ENCODE assay signal across 1 cellular context in genomic region chr18:9575558-9575957, GRCh38.
TF ChIP-seq lines count a peak whose summit lies in the region.

No MANE protein-coding gene starts in this region.

TF ChIP-seq in HepG2, 621 proteins besides CTCF, POLR2A, EP300 and RAD21 (continued from another document and continues in another):
- TF ChIP-seq, protein P1, sequence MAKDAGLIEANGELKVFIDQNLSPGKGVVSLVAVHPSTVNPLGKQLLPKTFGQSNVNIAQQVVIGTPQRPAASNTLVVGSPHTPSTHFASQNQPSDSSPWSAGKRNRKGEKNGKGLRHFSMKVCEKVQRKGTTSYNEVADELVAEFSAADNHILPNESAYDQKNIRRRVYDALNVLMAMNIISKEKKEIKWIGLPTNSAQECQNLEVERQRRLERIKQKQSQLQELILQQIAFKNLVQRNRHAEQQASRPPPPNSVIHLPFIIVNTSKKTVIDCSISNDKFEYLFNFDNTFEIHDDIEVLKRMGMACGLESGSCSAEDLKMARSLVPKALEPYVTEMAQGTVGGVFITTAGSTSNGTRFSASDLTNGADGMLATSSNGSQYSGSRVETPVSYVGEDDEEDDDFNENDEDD (CRISPR knock-in tag; IDR thresholded peaks at IDR 0.05; ENCODE audit: borderline replicate concordance): no peak; the same call in 1 of the 2 replicates
- TF ChIP-seq CHD2 (IDR thresholded peaks at IDR 0.05; ENCODE audit: low read depth, low read length) (no peak), ATF6 (CRISPR knock-in tag; conservative IDR thresholded peaks at IDR 0.05) (no peak), RBFOX2 (IDR thresholded peaks at IDR 0.05; ENCODE audit: low read depth, low read length) (no peak), SIN3A (IDR thresholded peaks at IDR 0.05; ENCODE audit: borderline replicate concordance, low read depth, low read length) (no peak), DNMT3B (CRISPR knock-in tag; conservative IDR thresholded peaks at IDR 0.05) (no peak), ZNF282 (IDR thresholded peaks at IDR 0.05; ENCODE audit: partially characterized antibody) (no peak), MED13 (CRISPR knock-in tag; IDR thresholded peaks at IDR 0.05) (no peak), ZFP62 (CRISPR knock-in tag; IDR thresholded peaks at IDR 0.05) (no peak), HMG20B (CRISPR knock-in tag; conservative IDR thresholded peaks at IDR 0.05) (no peak), PAF1 (CRISPR knock-in tag; IDR thresholded peaks at IDR 0.05) (no peak), ZSCAN30 (CRISPR knock-in tag; IDR thresholded peaks at IDR 0.05) (no peak), ZNF3 (CRISPR knock-in tag; IDR thresholded peaks at IDR 0.05) (no peak), ZBTB38 (CRISPR knock-in tag; IDR thresholded peaks at IDR 0.05) (no peak), ZNF337 (CRISPR knock-in tag; IDR thresholded peaks at IDR 0.05; ENCODE audit: borderline replicate concordance, low read depth) (no peak), SRF (IDR thresholded peaks at IDR 0.05; ENCODE audit: low read depth, low read length) (no peak), ZNF615 (CRISPR knock-in tag; IDR thresholded peaks at IDR 0.05; ENCODE audit: borderline replicate concordance) (no peak), ATF7-NPFF (CRISPR knock-in tag; IDR thresholded peaks at IDR 0.05; ENCODE audit: low read depth) (no peak), ISX (CRISPR knock-in tag; conservative IDR thresholded peaks at IDR 0.05) (no peak), SNRNP70 (IDR thresholded peaks at IDR 0.05; ENCODE audit: low read depth, low read length) (no peak), ZNF318 (CRISPR knock-in tag; IDR thresholded peaks at IDR 0.05) (no peak), CBX2 (IDR thresholded peaks at IDR 0.05; ENCODE audit: low read depth, low read length) (no peak), CBX2 (CRISPR knock-in tag; IDR thresholded peaks at IDR 0.05; ENCODE audit: low read depth) (no peak), TARDBP (CRISPR knock-in tag; IDR thresholded peaks at IDR 0.05) (peak; percentile 78; the same call in 1 of the 2 replicates), TBX2 (CRISPR knock-in tag; IDR thresholded peaks at IDR 0.05; ENCODE audit: borderline replicate concordance) (no peak), GATAD2A (CRISPR knock-in tag; IDR thresholded peaks at IDR 0.05) (peak; percentile 86), ZNF746 (CRISPR knock-in tag; IDR thresholded peaks at IDR 0.05) (no peak)
- TF ChIP-seq, protein P2, sequence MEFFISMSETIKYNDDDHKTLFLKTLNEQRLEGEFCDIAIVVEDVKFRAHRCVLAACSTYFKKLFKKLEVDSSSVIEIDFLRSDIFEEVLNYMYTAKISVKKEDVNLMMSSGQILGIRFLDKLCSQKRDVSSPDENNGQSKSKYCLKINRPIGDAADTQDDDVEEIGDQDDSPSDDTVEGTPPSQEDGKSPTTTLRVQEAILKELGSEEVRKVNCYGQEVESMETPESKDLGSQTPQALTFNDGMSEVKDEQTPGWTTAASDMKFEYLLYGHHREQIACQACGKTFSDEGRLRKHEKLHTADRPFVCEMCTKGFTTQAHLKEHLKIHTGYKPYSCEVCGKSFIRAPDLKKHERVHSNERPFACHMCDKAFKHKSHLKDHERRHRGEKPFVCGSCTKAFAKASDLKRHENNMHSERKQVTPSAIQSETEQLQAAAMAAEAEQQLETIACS (CRISPR knock-in tag; IDR thresholded peaks at IDR 0.05): no peak
- TF ChIP-seq, protein P3, sequence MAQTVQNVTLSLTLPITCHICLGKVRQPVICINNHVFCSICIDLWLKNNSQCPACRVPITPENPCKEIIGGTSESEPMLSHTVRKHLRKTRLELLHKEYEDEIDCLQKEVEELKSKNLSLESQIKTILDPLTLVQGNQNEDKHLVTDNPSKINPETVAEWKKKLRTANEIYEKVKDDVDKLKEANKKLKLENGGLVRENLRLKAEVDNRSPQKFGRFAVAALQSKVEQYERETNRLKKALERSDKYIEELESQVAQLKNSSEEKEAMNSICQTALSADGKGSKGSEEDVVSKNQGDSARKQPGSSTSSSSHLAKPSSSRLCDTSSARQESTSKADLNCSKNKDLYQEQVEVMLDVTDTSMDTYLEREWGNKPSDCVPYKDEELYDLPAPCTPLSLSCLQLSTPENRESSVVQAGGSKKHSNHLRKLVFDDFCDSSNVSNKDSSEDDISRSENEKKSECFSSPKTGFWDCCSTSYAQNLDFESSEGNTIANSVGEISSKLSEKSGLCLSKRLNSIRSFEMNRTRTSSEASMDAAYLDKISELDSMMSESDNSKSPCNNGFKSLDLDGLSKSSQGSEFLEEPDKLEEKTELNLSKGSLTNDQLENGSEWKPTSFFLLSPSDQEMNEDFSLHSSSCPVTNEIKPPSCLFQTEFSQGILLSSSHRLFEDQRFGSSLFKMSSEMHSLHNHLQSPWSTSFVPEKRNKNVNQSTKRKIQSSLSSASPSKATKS (CRISPR knock-in tag; IDR thresholded peaks at IDR 0.05): no peak
- TF ChIP-seq, protein P4, sequence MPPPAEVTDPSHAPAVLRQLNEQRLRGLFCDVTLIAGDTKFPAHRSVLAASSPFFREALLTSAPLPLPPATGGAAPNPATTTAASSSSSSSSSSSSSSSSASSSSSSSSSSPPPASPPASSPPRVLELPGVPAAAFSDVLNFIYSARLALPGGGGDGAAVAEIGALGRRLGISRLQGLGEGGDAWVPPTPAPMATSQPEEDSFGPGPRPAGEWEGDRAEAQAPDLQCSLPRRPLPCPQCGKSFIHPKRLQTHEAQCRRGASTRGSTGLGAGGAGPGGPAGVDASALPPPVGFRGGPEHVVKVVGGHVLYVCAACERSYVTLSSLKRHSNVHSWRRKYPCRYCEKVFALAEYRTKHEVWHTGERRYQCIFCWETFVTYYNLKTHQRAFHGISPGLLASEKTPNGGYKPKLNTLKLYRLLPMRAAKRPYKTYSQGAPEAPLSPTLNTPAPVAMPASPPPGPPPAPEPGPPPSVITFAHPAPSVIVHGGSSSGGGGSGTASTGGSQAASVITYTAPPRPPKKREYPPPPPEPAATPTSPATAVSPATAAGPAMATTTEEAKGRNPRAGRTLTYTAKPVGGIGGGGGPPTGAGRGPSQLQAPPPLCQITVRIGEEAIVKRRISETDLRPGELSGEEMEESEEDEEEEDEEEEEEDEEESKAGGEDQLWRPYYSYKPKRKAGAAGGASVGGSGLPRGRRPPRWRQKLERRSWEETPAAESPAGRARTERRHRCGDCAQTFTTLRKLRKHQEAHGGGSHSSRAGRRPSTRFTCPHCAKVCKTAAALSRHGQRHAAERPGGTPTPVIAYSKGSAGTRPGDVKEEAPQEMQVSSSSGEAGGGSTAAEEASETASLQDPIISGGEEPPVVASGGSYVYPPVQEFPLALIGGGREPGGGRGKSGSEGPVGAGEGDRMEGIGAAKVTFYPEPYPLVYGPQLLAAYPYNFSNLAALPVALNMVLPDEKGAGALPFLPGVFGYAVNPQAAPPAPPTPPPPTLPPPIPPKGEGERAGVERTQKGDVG (CRISPR knock-in tag; IDR thresholded peaks at IDR 0.05; ENCODE audit: borderline replicate concordance): no peak
- TF ChIP-seq, protein P5, sequence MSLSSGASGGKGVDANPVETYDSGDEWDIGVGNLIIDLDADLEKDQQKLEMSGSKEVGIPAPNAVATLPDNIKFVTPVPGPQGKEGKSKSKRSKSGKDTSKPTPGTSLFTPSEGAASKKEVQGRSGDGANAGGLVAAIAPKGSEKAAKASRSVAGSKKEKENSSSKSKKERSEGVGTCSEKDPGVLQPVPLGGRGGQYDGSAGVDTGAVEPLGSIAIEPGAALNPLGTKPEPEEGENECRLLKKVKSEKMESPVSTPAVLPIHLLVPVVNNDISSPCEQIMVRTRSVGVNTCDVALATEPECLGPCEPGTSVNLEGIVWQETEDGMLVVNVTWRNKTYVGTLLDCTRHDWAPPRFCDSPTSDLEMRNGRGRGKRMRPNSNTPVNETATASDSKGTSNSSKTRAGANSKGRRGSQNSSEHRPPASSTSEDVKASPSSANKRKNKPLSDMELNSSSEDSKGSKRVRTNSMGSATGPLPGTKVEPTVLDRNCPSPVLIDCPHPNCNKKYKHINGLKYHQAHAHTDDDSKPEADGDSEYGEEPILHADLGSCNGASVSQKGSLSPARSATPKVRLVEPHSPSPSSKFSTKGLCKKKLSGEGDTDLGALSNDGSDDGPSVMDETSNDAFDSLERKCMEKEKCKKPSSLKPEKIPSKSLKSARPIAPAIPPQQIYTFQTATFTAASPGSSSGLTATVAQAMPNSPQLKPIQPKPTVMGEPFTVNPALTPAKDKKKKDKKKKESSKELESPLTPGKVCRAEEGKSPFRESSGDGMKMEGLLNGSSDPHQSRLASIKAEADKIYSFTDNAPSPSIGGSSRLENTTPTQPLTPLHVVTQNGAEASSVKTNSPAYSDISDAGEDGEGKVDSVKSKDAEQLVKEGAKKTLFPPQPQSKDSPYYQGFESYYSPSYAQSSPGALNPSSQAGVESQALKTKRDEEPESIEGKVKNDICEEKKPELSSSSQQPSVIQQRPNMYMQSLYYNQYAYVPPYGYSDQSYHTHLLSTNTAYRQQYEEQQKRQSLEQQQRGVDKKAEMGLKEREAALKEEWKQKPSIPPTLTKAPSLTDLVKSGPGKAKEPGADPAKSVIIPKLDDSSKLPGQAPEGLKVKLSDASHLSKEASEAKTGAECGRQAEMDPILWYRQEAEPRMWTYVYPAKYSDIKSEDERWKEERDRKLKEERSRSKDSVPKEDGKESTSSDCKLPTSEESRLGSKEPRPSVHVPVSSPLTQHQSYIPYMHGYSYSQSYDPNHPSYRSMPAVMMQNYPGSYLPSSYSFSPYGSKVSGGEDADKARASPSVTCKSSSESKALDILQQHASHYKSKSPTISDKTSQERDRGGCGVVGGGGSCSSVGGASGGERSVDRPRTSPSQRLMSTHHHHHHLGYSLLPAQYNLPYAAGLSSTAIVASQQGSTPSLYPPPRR (CRISPR knock-in tag; IDR thresholded peaks at IDR 0.05; ENCODE audit: borderline replicate concordance): no peak
- TF ChIP-seq, protein P6, sequence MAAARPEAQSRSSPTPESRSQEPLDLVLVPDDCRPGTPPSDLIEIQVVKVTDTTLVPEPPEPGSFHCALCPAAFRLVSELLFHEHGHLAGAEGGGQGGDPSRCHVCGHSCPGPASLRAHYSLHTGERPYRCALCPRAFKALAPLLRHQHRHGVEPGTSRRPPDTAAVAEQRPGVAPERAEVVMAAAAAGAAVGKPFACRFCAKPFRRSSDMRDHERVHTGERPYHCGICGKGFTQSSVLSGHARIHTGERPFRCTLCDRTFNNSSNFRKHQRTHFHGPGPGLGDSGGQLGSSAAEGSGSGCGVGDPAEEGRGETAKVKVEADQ (CRISPR knock-in tag; IDR thresholded peaks at IDR 0.05; ENCODE audit: borderline replicate concordance): no peak
